ENCODE assay signal across 13 cellular contexts in the genomic region with DNA sequence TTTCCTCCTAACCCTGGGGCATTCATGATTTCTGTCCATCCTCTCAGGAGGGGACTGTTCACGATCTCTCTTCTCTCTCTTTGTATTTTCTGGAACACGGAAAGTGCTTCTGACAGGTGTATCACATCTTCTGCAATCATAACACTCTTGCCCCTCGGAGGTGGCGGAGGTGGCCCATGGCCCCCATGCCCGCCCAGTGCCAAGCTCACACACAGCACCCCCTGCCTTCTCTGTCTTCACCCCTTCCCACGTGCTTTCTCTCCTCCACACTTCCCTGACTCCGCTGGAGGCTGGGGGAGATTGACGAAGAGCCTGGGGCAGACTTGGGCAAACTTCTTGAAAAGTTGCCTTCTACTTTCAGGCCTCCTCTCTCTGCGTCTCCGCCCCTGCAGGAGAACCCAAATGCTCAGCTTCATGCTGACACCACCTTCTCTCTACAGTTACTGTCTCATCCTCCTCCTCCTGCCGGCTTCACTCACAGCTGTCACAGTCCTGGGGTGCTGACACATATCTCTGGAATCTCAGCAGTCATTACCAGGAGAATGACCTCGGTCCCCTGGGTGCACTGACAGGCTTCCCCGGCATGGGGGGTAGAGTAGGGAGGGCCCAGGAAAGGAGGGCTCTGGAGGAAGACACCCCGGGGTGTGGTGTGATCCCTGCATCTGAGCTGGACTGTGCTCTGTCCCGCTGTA.
DNase-seq lines count a peak whose midpoint lies in the region; ATAC-seq and TF ChIP-seq lines count a peak whose summit lies in the region.
"Had no signal": no experiment of that assay in that cellular context is flagged by ENCODE, and none has a peak within 500 bp of the region (broad histone marks: within the 10 kb centered on the region; RNA-seq: fewer than 3 reads in every experiment).

No MANE protein-coding gene starts in this region.

- peaks cover 49% of the 10 kb centered on the region for H3K27me3 ChIP-seq in skeletal muscle satellite cell (ENCODE audit: control insufficient read depth, insufficient read depth, low read length)
- no peaks in the 10 kb centered on the region for H3K27me3 ChIP-seq in right lobe of liver
- H3K27me3 ChIP-seq: ovary had no signal

- H3K4me3 ChIP-seq in epithelial cell of esophagus (ENCODE audit: low read length) (no peak overlapping the region), skeletal muscle satellite cell (ENCODE audit: low read length) (no peak overlapping the region), right lobe of liver (no peak overlapping the region)
- H3K4me3 ChIP-seq: ovary had no signal

- no peak overlapping the region for H3K27ac ChIP-seq in right lobe of liver
- H3K27ac ChIP-seq: ovary had no signal

- H3K9me3 ChIP-seq in skeletal muscle satellite cell (replicated peaks; ENCODE audit: low read length) (no peaks in the 10 kb centered on the region), right lobe of liver (no peaks in the 10 kb centered on the region)
- H3K9me3 ChIP-seq: ovary had no signal

- peak overlapping the region; percentile 40 for H3K4me2 ChIP-seq in skeletal muscle satellite cell (ENCODE audit: low read length)

- no peaks in the 10 kb centered on the region for H3K36me3 ChIP-seq in skeletal muscle satellite cell (ENCODE audit: insufficient read depth, low read length)
- H3K36me3 ChIP-seq in right lobe of liver, result no peaks in the 10 kb centered on the region
- H3K36me3 ChIP-seq: ovary had no signal

- H3K4me1 ChIP-seq in skeletal muscle satellite cell (ENCODE audit: control insufficient read depth, insufficient read depth, low read length), result peaks cover 16% of the 10 kb centered on the region
- no peaks in the 10 kb centered on the region for H3K4me1 ChIP-seq in right lobe of liver

- intact Hi-C loops in right lobe of liver (cut with DNase I), result no loop called here

- DNase-seq in NCI-H82 (lab: John Stamatoyannopoulos, UW) (peak; percentile 33), NCI-H82 treated with DMSO at 0.1 percent for 48 hours (lab: John Stamatoyannopoulos, UW; ENCODE audit: unreplicated experiment) (no peak), NCI-H524 (lab: John Stamatoyannopoulos, UW) (peak; percentile 64 to 70), epithelial cell of esophagus (ENCODE audit: low read depth) (peak; percentile 27), right lobe of liver (no peak)
- DNase-seq: aorta, NCI-H1417 treated with DMSO at 0.1 percent for 48 hours, NCI-H446, ovary, RPMI8226 had no signal

- 37% methylated on average over 13 of the region's 15 CpGs for whole genome bisulfite sequencing in right lobe of liver (ENCODE audit: insufficient coverage, low coverage, low lambda C conversion rate, missing lambda C conversion rate)

- TF ChIP-seq POLR2A in right lobe of liver (IDR thresholded peaks at IDR 0.05), result no peak

- TF ChIP-seq CTCF in epithelial cell of esophagus (IDR thresholded peaks at IDR 0.05; ENCODE audit: insufficient read depth, low read depth, low read length, missing control alignments) (no peak), right lobe of liver (IDR thresholded peaks at IDR 0.05) (no peak)

- H3K9ac ChIP-seq in skeletal muscle satellite cell (ENCODE audit: low read depth, low read length), result no peak overlapping the region

- ATAC-seq in GM21423 (IDR thresholded peaks at IDR 0.05; ENCODE audit: unreplicated experiment) (no peak), HG02623 (IDR thresholded peaks at IDR 0.05; ENCODE audit: unreplicated experiment) (no peak), right lobe of liver (no peak)

Comparison
In these comparisons a context has a peak if more than half of its experiments do, and no peak if none do; other contexts are left out.
1. DNase-seq: peak in NCI-H82 (single experiment), NCI-H524 (2 of 2) and epithelial cell of esophagus (single experiment); none in NCI-H82 treated with DMSO at 0.1 percent for 48 hours (single experiment) and right lobe of liver (0 of 3).